ENCODE assay signal across 9 cellular contexts in genomic region chrX:22136711-22137110, GRCh38.
DNase-seq lines count a peak whose midpoint lies in the region; ATAC-seq and TF ChIP-seq lines count a peak whose summit lies in the region.
"Had no signal": no experiment of that assay in that cellular context is flagged by ENCODE, and none has a peak within 500 bp of the region (broad histone marks: within the 10 kb centered on the region; RNA-seq: fewer than 3 reads in every experiment).

No MANE protein-coding gene starts in this region.

- H3K4me3 ChIP-seq in BLaER1 treated with 17β-estradiol and CSF1 and Interleukin-3, amounts not matched to agents 10 nM and 100 nM, result no peak overlapping the region
- H3K4me3 ChIP-seq in mammary epithelial cell (replicated peaks in 1 of 3; ENCODE audit: insufficient read depth in 1 of 3, low read depth in 2 of 3, low read length in 3 of 3), result no peak overlapping the region
- peak overlapping the region in 1 of 2 donors; percentile 8 for H3K4me3 ChIP-seq in muscle layer of duodenum (ENCODE audit: low read depth in 1 of 2, low read length in 2 of 2)
- no peak overlapping the region for H3K4me3 ChIP-seq in brain microvascular endothelial cell (ENCODE audit: low read depth, low read length)

- H3K9me3 ChIP-seq in BLaER1 treated with 17β-estradiol and CSF1 and Interleukin-3, amounts not matched to agents 10 nM and 100 nM (replicated peaks in 1 of 11), result peaks cover 0 to 3% (median 0%) of the 10 kb centered on the region in 11 experiments; a peak in 2 of 22 replicates
- H3K9me3 ChIP-seq in mammary epithelial cell (replicated peaks; ENCODE audit: insufficient read depth, low read length) (no peaks in the 10 kb centered on the region), muscle layer of duodenum (ENCODE audit: control insufficient read depth in 1 of 2, low read length in 2 of 2) (no peaks in the 10 kb centered on the region)

- dilution Hi-C loops in mammary epithelial cell (cut with HindIII; ENCODE audit: low sequenced_read_pairs), result loop anchor here (25.0 kb wide), 1 partner anchor 149 kb away; no protein-coding TSS in a partner anchor

- CTCF ChIA-PET in mammary epithelial cell (lab: Charles Lee; ENCODE audit: low non-redundant PET) (no interaction called here), GM10248 (lab: Yijun Ruan, JAX) (interaction anchor here (0.7 to 3.1 kb wide), 15 partner anchors 9 to 1765 kb away, joined by 3 to 26 read pairs (median 5); no protein-coding TSS in a partner anchor)

- H3K4me2 ChIP-seq in BLaER1 treated with 17β-estradiol and CSF1 and Interleukin-3, amounts not matched to agents 10 nM and 100 nM, result peak overlapping the region; percentile 28 to 88 (median 66); a peak in 18 of 22 replicates
- peak overlapping the region; percentile 74 for H3K4me2 ChIP-seq in mammary epithelial cell (ENCODE audit: insufficient read depth, low read depth, low read length)

- 70% methylated on average over 5 of the region's 5 CpGs for WGBS in mammary epithelial cell (ENCODE audit: low coverage, missing lambda C conversion rate)

- POLR2A ChIA-PET in GM10248 (lab: Yijun Ruan, JAX), result no interaction called here

- peak overlapping the region; percentile 83 for H2AFZ ChIP-seq in mammary epithelial cell (ENCODE audit: low read depth, low read length)

- peak overlapping the region in 5 of 11 experiments; percentile 5 to 46 (median 30); a peak in 2 of 22 replicates for H3K9ac ChIP-seq in BLaER1 treated with 17β-estradiol and CSF1 and Interleukin-3, amounts not matched to agents 10 nM and 100 nM
- H3K9ac ChIP-seq in mammary epithelial cell (ENCODE audit: insufficient read depth, low read length), result peak overlapping the region; percentile 15

- BruUV-seq in mammary epithelial cell (replicated peaks; lab: Mats Ljungman, UMichigan), result TSS peak; percentile 67

- DNase-seq in NCI-H2227 treated with DMSO at 0.1 percent for 48 hours (lab: John Stamatoyannopoulos, UW) (peak; percentile 57), mammary epithelial cell (no peak), GM10248 (ENCODE audit: extremely low spot score) (no peak), brain microvascular endothelial cell (no peak)
- DNase-seq: activated CD8-positive, alpha-beta memory T cell treated with anti-CD3 and anti-CD28 coated beads, Interleukin-2, amount 50 U/mL, for 4 hours had no signal

- H3K27me3 ChIP-seq in BLaER1 treated with 17β-estradiol and CSF1 and Interleukin-3, amounts not matched to agents 10 nM and 100 nM, result no peaks in the 10 kb centered on the region
- H3K27me3 ChIP-seq in mammary epithelial cell (ENCODE audit: insufficient read depth, low read length), result no peaks in the 10 kb centered on the region
- no peaks in the 10 kb centered on the region for H3K27me3 ChIP-seq in muscle layer of duodenum (ENCODE audit: low read depth, low read length)
- H3K27me3 ChIP-seq in brain microvascular endothelial cell (replicated peaks), result no peaks in the 10 kb centered on the region

- no peaks in the 10 kb centered on the region for H3K36me3 ChIP-seq in BLaER1 treated with 17β-estradiol and CSF1 and Interleukin-3, amounts not matched to agents 10 nM and 100 nM
- H3K36me3 ChIP-seq in mammary epithelial cell (ENCODE audit: insufficient read depth, low read length), result no peaks in the 10 kb centered on the region
- H3K36me3 ChIP-seq in muscle layer of duodenum (ENCODE audit: control insufficient read depth in 1 of 2, insufficient read depth in 2 of 2, low read length in 2 of 2), result no peaks in the 10 kb centered on the region
- H3K36me3 ChIP-seq in brain microvascular endothelial cell (replicated peaks), result no peaks in the 10 kb centered on the region

- peaks cover 29 to 45% (median 37%) of the 10 kb centered on the region in 10 experiments for H3K4me1 ChIP-seq in BLaER1 treated with 17β-estradiol and CSF1 and Interleukin-3, amounts not matched to agents 10 nM and 100 nM
- H3K4me1 ChIP-seq in mammary epithelial cell (ENCODE audit: insufficient read depth, low read length) (peaks cover 37% of the 10 kb centered on the region), muscle layer of duodenum (ENCODE audit: control insufficient read depth in 1 of 2, insufficient read depth in 2 of 2, low read length in 2 of 2) (peaks cover 0 to 5% of the 10 kb centered on the region in 2 donors)

- intact Hi-C loops in mammary epithelial cell (cut with micrococcal nuclease), result loop anchor here (1.0 to 10.0 kb wide), 8 partner anchors 56 to 1766 kb away; no protein-coding TSS in a partner anchor

- TF ChIP-seq CTCF in mammary epithelial cell (conservative IDR thresholded peaks at IDR 0.05 in 1 of 2, IDR thresholded peaks at IDR 0.05 in 1 of 2; ENCODE audit: extremely low read depth in 1 of 2, insufficient read depth in 1 of 2, low read depth in 1 of 2, low read length in 2 of 2) (no peak), GM10248 (IDR thresholded peaks at IDR 0.05; ENCODE audit: control extremely low read depth, extremely low read depth, low read depth, missing control alignments) (no peak), brain microvascular endothelial cell (IDR thresholded peaks at IDR 0.05; ENCODE audit: low read depth, low read length, missing control alignments) (no peak)

- no peaks in the 10 kb centered on the region for H3K79me2 ChIP-seq in mammary epithelial cell (ENCODE audit: insufficient read depth, low read length)

- in situ Hi-C loops in mammary epithelial cell (cut with MboI; ENCODE audit: low sequenced_read_pairs in 2 of 2) (no loop called here), brain microvascular endothelial cell (cut with HindIII; ENCODE audit: low pct_ligation_motif_present, low sequenced_read_pairs) (no loop called here)

- ATAC-seq in HG03439 (IDR thresholded peaks at IDR 0.05; ENCODE audit: unreplicated experiment) (no peak), HG02884 (IDR thresholded peaks at IDR 0.05; ENCODE audit: unreplicated experiment) (no peak)

- H3K27ac ChIP-seq in BLaER1 treated with 17β-estradiol and CSF1 and Interleukin-3, amounts not matched to agents 10 nM and 100 nM, result peak overlapping the region in 9 of 11 experiments; percentile 11 to 84 (median 46); a peak in 10 of 22 replicates
- H3K27ac ChIP-seq in mammary epithelial cell (ENCODE audit: insufficient read depth, low read depth, low read length) (peak overlapping the region; percentile 94), muscle layer of duodenum (ENCODE audit: low read length) (peak overlapping the region; percentile 67), brain microvascular endothelial cell (no peak overlapping the region)

- H4K20me1 ChIP-seq in BLaER1 treated with 17β-estradiol and CSF1 and Interleukin-3, amounts not matched to agents 10 nM and 100 nM, result no peaks in the 10 kb centered on the region
- no peaks in the 10 kb centered on the region for H4K20me1 ChIP-seq in mammary epithelial cell (ENCODE audit: insufficient read depth, low read length)
